Comparison of ENCODE assay signal across 8 cellular contexts in genomic region chr10:17456032-17456548, GRCh38. TPM values are rescaled to one million over a fixed set of nuclear protein-coding genes. Genes with fewer than 3 reads are reported as not detected.
"Had no signal": no experiment of that assay in that cellular context is flagged by ENCODE, and none has a peak within 500 bp of the region (broad histone marks: within the 10 kb centered on the region; RNA-seq: fewer than 3 reads in every experiment).

No MANE protein-coding gene starts in this region.

- DNase-seq: H9, HCEC 1CT had no signal

- H3K27ac ChIP-seq: HL-60 had no signal

- ATAC-seq: GM23338, HepG2 had no signal

- H3K4me3 Mint-ChIP-seq: IgD-negative memory B cell had no signal

- H3K27ac Mint-ChIP-seq: GM23338, H9, IgD-negative memory B cell had no signal

- FAIRE-seq: H1, H54, HepG2 had no signal

- H3K36me3 Mint-ChIP-seq: IgD-negative memory B cell had no signal

- H2AFZ ChIP-seq: GM23338 had no signal

RNA-seq across cellular contexts. Expression of gene ST8SIA6, which starts 1.7 kb away (rescaled TPM):
- total RNA-seq: HepG2 had no signal
- polyA plus RNA-seq: HepG2, IgD-negative memory B cell had no signal
